12 cellular contexts compared by ENCODE assay signal in the genomic region with DNA sequence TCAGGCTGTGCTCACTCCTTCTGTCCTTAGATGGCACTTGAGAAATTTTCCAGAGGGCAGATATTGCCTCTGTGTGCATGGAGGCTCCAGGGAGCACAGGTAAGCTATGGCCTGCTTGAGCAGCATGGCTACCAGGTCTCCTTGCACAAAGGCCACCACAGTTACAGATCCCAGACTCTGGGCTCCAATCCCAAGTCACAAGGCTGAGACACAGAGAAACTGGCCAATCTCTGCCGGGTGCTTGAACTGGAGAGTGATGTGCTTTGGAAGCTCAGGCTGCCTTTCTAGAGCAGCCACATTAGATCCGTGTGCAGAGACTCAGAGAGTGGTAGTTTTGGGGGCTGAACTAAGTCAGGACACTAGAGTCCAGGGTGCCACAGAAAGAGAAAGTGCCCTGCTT.
DNase-seq lines count a peak whose midpoint lies in the region; ATAC-seq and TF ChIP-seq lines count a peak whose summit lies in the region.
"Had no signal": no experiment of that assay in that cellular context is flagged by ENCODE, and none has a peak within 500 bp of the region (broad histone marks: within the 10 kb centered on the region; RNA-seq: fewer than 3 reads in every experiment).

No MANE protein-coding gene starts in this region.

- DNase-seq in NCI-H2227 (lab: John Stamatoyannopoulos, UW; ENCODE audit: unreplicated experiment) (peak; percentile 3), NCI-H2227 treated with DMSO at 0.1 percent for 48 hours (lab: John Stamatoyannopoulos, UW) (no peak), globus pallidus (ENCODE audit: low spot score) (peak; percentile 76), pons (ENCODE audit: low spot score) (peak; percentile 79), BE2C (no peak)
- no peak for DNase-seq in stimulated activated CD8-positive, alpha-beta memory T cell treated with anti-CD3 and anti-CD28 coated beads, Interleukin-4, amount 100 ng/mL, for 48 hours
- DNase-seq: ACHN; CD4-positive, alpha-beta memory T cell; DMS79; GM23248 had no signal

- no peaks in the 10 kb centered on the region for H3K4me1 ChIP-seq in BE2C

- no peak for TF ChIP-seq CTCF in BE2C (IDR thresholded peaks at IDR 0.05; ENCODE audit: low read depth, low read length)

- no peaks in the 10 kb centered on the region for H3K36me3 ChIP-seq in BE2C

- H3K9me3 ChIP-seq in BE2C: no peaks in the 10 kb centered on the region

- no peak overlapping the region for H3K4me3 ChIP-seq in BE2C (ENCODE audit: low read depth, low read length)
- H3K4me3 ChIP-seq: GM12878, GM23248 had no signal

- no peak for ATAC-seq in HG03159 (IDR thresholded peaks at IDR 0.05; ENCODE audit: unreplicated experiment)
- ATAC-seq: GM12878 had no signal

- H3K27me3 ChIP-seq in BE2C: no peaks in the 10 kb centered on the region

Comparison
In these comparisons a context has a peak if more than half of its experiments do, and no peak if none do; other contexts are left out.
1. DNase-seq: peak in NCI-H2227 (single experiment), globus pallidus (single experiment) and pons (single experiment); none in NCI-H2227 treated with DMSO at 0.1 percent for 48 hours (single experiment), stimulated activated CD8-positive, alpha-beta memory T cell treated with anti-CD3 and anti-CD28 coated beads, Interleukin-4, amount 100 ng/mL, for 48 hours (single experiment) and BE2C (single experiment).